23 cellular contexts compared by ENCODE assay signal in genomic region chr19:19275166-19275565, GRCh38. TPM values are rescaled to one million over a fixed set of nuclear protein-coding genes. Genes with fewer than 3 reads are reported as not detected.
DNase-seq lines count a peak whose midpoint lies in the region; ATAC-seq, FAIRE-seq and TF ChIP-seq lines count a peak whose summit lies in the region.
"Had no signal": no experiment of that assay in that cellular context is flagged by ENCODE, and none has a peak within 500 bp of the region (broad histone marks: within the 10 kb centered on the region; RNA-seq: fewer than 3 reads in every experiment).

No MANE protein-coding gene starts in this region.

- no peak for TF ChIP-seq POLR2A in ovary (IDR thresholded peaks at IDR 0.05)

- H4K91ac ChIP-seq in neuronal stem cell (ENCODE audit: low read depth, low read length, poor library complexity), result no peak overlapping the region

- peak overlapping the region; percentile 55 for H3K23ac ChIP-seq in neuronal stem cell (ENCODE audit: low read depth, low read length, poor library complexity)

- no peak for FAIRE-seq in frontal cortex (lab: Jason Lieb, UNC)

- no peak overlapping the region for H3K27ac ChIP-seq in SK-N-SH (ENCODE audit: low read depth in 2 of 2, low read length in 1 of 2)
- no peak overlapping the region for H3K27ac ChIP-seq in neuronal stem cell (replicated peaks; ENCODE audit: low read length)
- no peak overlapping the region for H3K27ac ChIP-seq in ovary
- H3K27ac ChIP-seq: HL-60, RWPE1 had no signal

- no peak overlapping the region for H3K4me3 Mint-ChIP-seq in activated naive CD4-positive, alpha-beta T cell treated with anti-CD3 and anti-CD28 coated beads, Interleukin-2, amount 10 ng/mL, durations not matched to agents 7 days and 5 days
- H3K4me3 Mint-ChIP-seq: CD4-positive, alpha-beta T cell had no signal

- peaks cover 3% of the 10 kb centered on the region for H3F3A ChIP-seq in SK-N-SH (replicated peaks; ENCODE audit: insufficient read depth)

- no peak for ATAC-seq in SK-N-SH treated with all-trans-retinoic acid at 6 μM for 48 hours

- H2BK15ac ChIP-seq in neuronal stem cell (ENCODE audit: low read length), result no peak overlapping the region

- peaks cover 15% of the 10 kb centered on the region for H3K36me3 Mint-ChIP-seq in activated naive CD4-positive, alpha-beta T cell treated with anti-CD3 and anti-CD28 coated beads, Interleukin-2, amount 10 ng/mL, durations not matched to agents 7 days and 5 days

- DNase-seq in SK-N-SH (peak; percentile 12), frontal cortex (ENCODE audit: low spot score in 2 of 2) (peak; percentile 10 to 20), neuronal stem cell (ENCODE audit: low spot score) (no peak), AG20443 (ENCODE audit: low spot score) (no peak), HUDEP-2 (lab: John Stamatoyannopoulos, UW; ENCODE audit: unreplicated experiment in 76 of 76) (no peak), ovary (no peak)
- no peak for DNase-seq in activated naive CD4-positive, alpha-beta T cell treated with anti-CD3 and anti-CD28 coated beads, Interleukin-2, amount 10 ng/mL, durations not matched to agents 7 days and 5 days
- DNase-seq: BE2C; Caco-2; CD4-positive, alpha-beta T cell; DMS79; MM.1S; NCI-H1092; NCI-H146; NCI-H2081; NCI-H510A; NCI-H774; OCI-M1; SIG-M5 had no signal

- peaks cover 0 to 20% of the 10 kb centered on the region in 2 experiments; a peak in 1 of 4 replicates for H3K4me1 ChIP-seq in SK-N-SH (ENCODE audit: control insufficient read depth in 1 of 2, insufficient read depth in 2 of 2, low read depth in 1 of 2, low read length in 1 of 2)
- peaks cover 0 to 5% of the 10 kb centered on the region in 2 donors for H3K4me1 ChIP-seq in neuronal stem cell (ENCODE audit: control insufficient read depth in 2 of 2, insufficient read depth in 1 of 2, low read depth in 1 of 2, low read length in 2 of 2)
- peaks cover 2% of the 10 kb centered on the region for H3K4me1 ChIP-seq in ovary (ENCODE audit: insufficient read depth)
- H3K4me1 ChIP-seq: Caco-2, HAP-1 had no signal

- CTCF ChIA-PET in SK-N-SH (lab: Yijun Ruan, JAX), result interaction anchor here (0.9 kb wide), 1 partner anchor 67 kb away, joined by 3 read pairs; no protein-coding TSS in a partner anchor
- CTCF ChIA-PET in activated naive CD4-positive, alpha-beta T cell treated with anti-CD3 and anti-CD28 coated beads, Interleukin-2, amount 10 ng/mL, durations not matched to agents 7 days and 5 days (lab: Charles Lee), result no interaction called here

- H2BK120ac ChIP-seq in neuronal stem cell (ENCODE audit: low read depth, low read length), result no peak overlapping the region

- no peaks in the 10 kb centered on the region for H3K9me3 Mint-ChIP-seq in activated naive CD4-positive, alpha-beta T cell treated with anti-CD3 and anti-CD28 coated beads, Interleukin-2, amount 10 ng/mL, durations not matched to agents 7 days and 5 days
- H3K9me3 Mint-ChIP-seq: CD4-positive, alpha-beta T cell had no signal

- no peaks in the 10 kb centered on the region for H3K9me2 ChIP-seq in SK-N-SH

- H3K4me3 ChIP-seq in SK-N-SH (ENCODE audit: low read depth in 2 of 2, low read length in 1 of 2) (no peak overlapping the region), neuronal stem cell (ENCODE audit: low read length in 2 of 2) (no peak overlapping the region), ovary (no peak overlapping the region)
- H3K4me3 ChIP-seq: HAP-1 had no signal

- TF ChIP-seq RAD21 in SK-N-SH (IDR thresholded peaks at IDR 0.05; ENCODE audit: low read length), result no peak

- TF ChIP-seq CTCF in SK-N-SH (IDR thresholded peaks at IDR 0.05) (no peak), ovary (IDR thresholded peaks at IDR 0.05) (no peak)

- H2BK5ac ChIP-seq in neuronal stem cell (ENCODE audit: low read length), result peak overlapping the region; percentile 13

- no peak overlapping the region for H2AFZ ChIP-seq in SK-N-SH (ENCODE audit: low read depth)
- no peak overlapping the region for H2AFZ ChIP-seq in neuronal stem cell (ENCODE audit: low read length)

- TF ChIP-seq EP300 in SK-N-SH (IDR thresholded peaks at IDR 0.05; ENCODE audit: borderline replicate concordance in 1 of 2, low read depth in 1 of 2, low read length in 1 of 2), result no peak
- no peak for TF ChIP-seq EP300 in ovary (IDR thresholded peaks at IDR 0.05)

- H3K9me3 ChIP-seq in SK-N-SH (no peaks in the 10 kb centered on the region), neuronal stem cell (replicated peaks in 1 of 2; ENCODE audit: control insufficient read depth in 2 of 2, insufficient read depth in 1 of 2, low read depth in 1 of 2, low read length in 2 of 2) (no peaks in the 10 kb centered on the region), ovary (no peaks in the 10 kb centered on the region)
- H3K9me3 ChIP-seq: BE2C, Caco-2, HAP-1 had no signal

- peaks cover 0 to 46% of the 10 kb centered on the region in 2 experiments for H3K36me3 ChIP-seq in SK-N-SH (replicated peaks in 1 of 2; ENCODE audit: control insufficient read depth in 1 of 2, insufficient read depth in 2 of 2, low read length in 1 of 2)
- peaks cover 39 to 54% of the 10 kb centered on the region in 2 donors for H3K36me3 ChIP-seq in neuronal stem cell (replicated peaks in 1 of 2; ENCODE audit: control insufficient read depth in 2 of 2, insufficient read depth in 2 of 2, low read length in 2 of 2)
- no peaks in the 10 kb centered on the region for H3K36me3 ChIP-seq in ovary

- POLR2A ChIA-PET in SK-N-SH (lab: Yijun Ruan, JAX), result interaction anchor here (1.3 kb wide), 1 partner anchor 12 kb away, joined by 3 read pairs; no protein-coding TSS in a partner anchor

- peaks cover 6% of the 10 kb centered on the region for H3K4me1 Mint-ChIP-seq in activated naive CD4-positive, alpha-beta T cell treated with anti-CD3 and anti-CD28 coated beads, Interleukin-2, amount 10 ng/mL, durations not matched to agents 7 days and 5 days

- H4K20me1 ChIP-seq in SK-N-SH (ENCODE audit: insufficient read depth), result no peaks in the 10 kb centered on the region

- H4K8ac ChIP-seq in neuronal stem cell (ENCODE audit: low read depth, low read length), result no peak overlapping the region

- no peak overlapping the region for H2AK5ac ChIP-seq in neuronal stem cell (ENCODE audit: low read depth, low read length)

- no peak overlapping the region for H3K14ac ChIP-seq in neuronal stem cell (ENCODE audit: low read length)

- H2BK12ac ChIP-seq in neuronal stem cell (ENCODE audit: low read length), result no peak overlapping the region

- H3K4me2 ChIP-seq in SK-N-SH (no peak overlapping the region), neuronal stem cell (ENCODE audit: insufficient read depth, low read length, poor library complexity, severe bottlenecking) (no peak overlapping the region)

- H3K27me3 Mint-ChIP-seq in activated naive CD4-positive, alpha-beta T cell treated with anti-CD3 and anti-CD28 coated beads, Interleukin-2, amount 10 ng/mL, durations not matched to agents 7 days and 5 days, result peaks cover 50% of the 10 kb centered on the region

- no peak overlapping the region for H3K9ac ChIP-seq in SK-N-SH
- no peak overlapping the region for H3K9ac ChIP-seq in neuronal stem cell (ENCODE audit: low read depth, low read length, poor library complexity)

- intact Hi-C loops in ovary (cut with DNase I), result no loop called here

- no peak overlapping the region for H3K27ac Mint-ChIP-seq in activated naive CD4-positive, alpha-beta T cell treated with anti-CD3 and anti-CD28 coated beads, Interleukin-2, amount 10 ng/mL, durations not matched to agents 7 days and 5 days
- H3K27ac Mint-ChIP-seq: CD4-positive, alpha-beta T cell had no signal

- 92% methylated on average over 4 of the region's 4 CpGs for WGBS in SK-N-SH (ENCODE audit: low lambda C conversion rate)
- WGBS in neuronal stem cell (ENCODE audit: extremely low coverage in 2 of 2, insufficient read length in 2 of 2, insufficient replicate concordance in 1 of 2), 2 donors, result no CpG with 5 or more reads among the region's 4 CpGs
- 76 to 81% (median 77%) methylated on average over 4 of the region's 4 CpGs for WGBS in ovary, 3 donors

- H3K18ac ChIP-seq in neuronal stem cell (ENCODE audit: low read length), result no peak overlapping the region

- H3K79me2 ChIP-seq in SK-N-SH (ENCODE audit: insufficient read depth), result no peaks in the 10 kb centered on the region

- no peak overlapping the region for H3K4ac ChIP-seq in neuronal stem cell (ENCODE audit: low read length)

- H3K27me3 ChIP-seq in SK-N-SH (ENCODE audit: insufficient read depth) (no peaks in the 10 kb centered on the region), neuronal stem cell (ENCODE audit: control insufficient read depth in 3 of 3, insufficient read depth in 3 of 3, low read depth in 1 of 3, low read length in 3 of 3) (no peaks in the 10 kb centered on the region), ovary (no peaks in the 10 kb centered on the region)
- H3K27me3 ChIP-seq: BE2C had no signal

- peaks cover 2% of the 10 kb centered on the region for H3K79me1 ChIP-seq in neuronal stem cell (ENCODE audit: low read depth, low read length)

TF ChIP-seq in SK-N-SH, 30 proteins besides CTCF, POLR2A, EP300 and RAD21 (continues in another document):
- no peak for TF ChIP-seq FOXJ3 (CRISPR knock-in tag; IDR thresholded peaks at IDR 0.05)
- TF ChIP-seq MEF2A (IDR thresholded peaks at IDR 0.05; ENCODE audit: borderline replicate concordance, low read depth), result no peak

TF ChIP-seq in SK-N-SH treated with all-trans-retinoic acid at 6 μM for 48 hours, 23 proteins besides CTCF, POLR2A, EP300 and RAD21 (continues in another document):
- TF ChIP-seq TCF4 (CRISPR knock-in tag; IDR thresholded peaks at IDR 0.05; ENCODE audit: borderline replicate concordance) (no peak), ZC3H10 (CRISPR knock-in tag; IDR thresholded peaks at IDR 0.05) (no peak), ZFP30 (CRISPR knock-in tag; IDR thresholded peaks at IDR 0.05) (no peak)

RNA-seq across cellular contexts. Expression of gene TM6SF2, which starts 2.1 kb away (rescaled TPM):
- polyA plus RNA-seq in SK-N-SH (2012; rRNA removed), result 1.4 and 1.8 TPM in 2 replicates
- 0.53 and 0.96 TPM in 2 replicates for polyA plus RNA-seq in SK-N-SH (2012; cell fraction: cytosol; rRNA removed)
- 9.7 and 16.9 TPM in 2 replicates for polyA plus RNA-seq in SK-N-SH (2012; cell fraction: nucleus; rRNA removed)
- total RNA-seq in frontal cortex, result 0.41 TPM
- 11.0 TPM for polyA plus RNA-seq in neuronal stem cell (2013, experiment 1 of 2)
- polyA plus RNA-seq in neuronal stem cell (2013, experiment 2 of 2), result 10.3 TPM
- 1 to 10 TPM in 1 of 7 donors, under 1 TPM in 2, not detected in 4; 0.25 to 3.7 (median 0.31) TPM for total RNA-seq in ovary
- under 1 TPM in 1 of 2 donors, not detected in 1; 0.19 TPM for polyA plus RNA-seq in ovary
- total RNA-seq: CD4-positive, alpha-beta T cell had no signal

RNA-seq across cellular contexts. Expression of gene SUGP1, which starts 45.1 kb away (rescaled TPM):
- 35.1 and 43.2 TPM in 2 replicates for polyA plus RNA-seq in SK-N-SH (2012; rRNA removed)
- 25.3 and 28.0 TPM in 2 replicates for polyA plus RNA-seq in SK-N-SH (2012; cell fraction: cytosol; rRNA removed)
- polyA plus RNA-seq in SK-N-SH (2012; cell fraction: nucleus; rRNA removed), result 97.2 and 105 TPM in 2 replicates
- total RNA-seq in frontal cortex, result 22.8 TPM
- polyA plus RNA-seq in neuronal stem cell (2013, experiment 1 of 2), result 53.3 TPM
- 55.9 TPM for polyA plus RNA-seq in neuronal stem cell (2013, experiment 2 of 2)
- total RNA-seq in ovary, result 10 to 100 TPM; 14.7 to 42.9 (median 37.3) TPM
- polyA plus RNA-seq in ovary, result 10 to 100 TPM; 27.6 to 29.0 TPM

RNA-seq across cellular contexts. Expression of gene MAU2, which starts 45.5 kb away (rescaled TPM):
- 17.6 and 19.4 TPM in 2 replicates for polyA plus RNA-seq in SK-N-SH (2012; rRNA removed)
- 7.0 and 10.5 TPM in 2 replicates for polyA plus RNA-seq in SK-N-SH (2012; cell fraction: cytosol; rRNA removed)
- 64.3 and 65.8 TPM in 2 replicates for polyA plus RNA-seq in SK-N-SH (2012; cell fraction: nucleus; rRNA removed)
- 20.8 TPM for total RNA-seq in frontal cortex
- 17.0 TPM for polyA plus RNA-seq in neuronal stem cell (2013, experiment 1 of 2)
- polyA plus RNA-seq in neuronal stem cell (2013, experiment 2 of 2), result 17.6 TPM
- 10 to 100 TPM; 48.3 to 77.0 (median 61.7) TPM for total RNA-seq in ovary
- polyA plus RNA-seq in ovary, result 10 to 100 TPM; 12.4 to 33.2 TPM

Comparison
In these comparisons a context has a peak if more than half of its experiments do, and no peak if none do; other contexts are left out.
1. DNase-seq: peak in SK-N-SH (single experiment) and frontal cortex (2 of 2); none in neuronal stem cell (single experiment), AG20443 (single experiment), HUDEP-2 (0 of 76), activated naive CD4-positive, alpha-beta T cell treated with anti-CD3 and anti-CD28 coated beads, Interleukin-2, amount 10 ng/mL, durations not matched to agents 7 days and 5 days (single experiment) and ovary (0 of 5).